In genomic region chr7:9625953-9626352, GRCh38 we compare ENCODE assay signal across 15 cellular contexts.
"Had no signal": no experiment of that assay in that cellular context is flagged by ENCODE, and none has a peak within 500 bp of the region (broad histone marks: within the 10 kb centered on the region; RNA-seq: fewer than 3 reads in every experiment).

No MANE protein-coding gene starts in this region.

- ATAC-seq: foreskin keratinocyte, gastroesophageal sphincter, heart left ventricle, left cardiac atrium, left lung, left ventricle myocardium superior, lower lobe of right lung, mucosa of descending colon had no signal

- DNase-seq: dermis blood vessel endothelial cell; effector CD4-positive, alpha-beta T cell; effector memory CD4-positive, alpha-beta T cell; foreskin keratinocyte; heart left ventricle; hypothalamus; immature natural killer cell; left cardiac atrium; left lung; left ventricle myocardium superior; lower lobe of right lung; mesenchymal stem cell; mucosa of descending colon; naive B cell had no signal
